Comparison of ENCODE assay signal across 1 cellular context in genomic region chr13:48491423-48492122, GRCh38.
TF ChIP-seq lines count a peak whose summit lies in the region.

No MANE protein-coding gene starts in this region.

TF ChIP-seq in GM12878, 131 proteins besides CTCF, POLR2A, EP300 and RAD21 (continued from another document):
- no peak for TF ChIP-seq MAX (IDR thresholded peaks at IDR 0.05; ENCODE audit: low read depth, low read length)
- no peak for TF ChIP-seq HDGF (IDR thresholded peaks at IDR 0.05)
- no peak for TF ChIP-seq EZH2 (IDR thresholded peaks at IDR 0.05; ENCODE audit: borderline replicate concordance, control insufficient read depth, low read depth, low read length)
- TF ChIP-seq E2F8 (IDR thresholded peaks at IDR 0.05; ENCODE audit: low read depth, partially characterized antibody), result no peak
- TF ChIP-seq NR2F1 (conservative IDR thresholded peaks at IDR 0.05), result no peak
- TF ChIP-seq RFX5 (IDR thresholded peaks at IDR 0.05; ENCODE audit: low read depth, low read length), result no peak
- TF ChIP-seq E2F4 (IDR thresholded peaks at IDR 0.05; ENCODE audit: low read depth, low read length), result no peak
- TF ChIP-seq ZNF622 (IDR thresholded peaks at IDR 0.05), result no peak
- TF ChIP-seq RELB (IDR thresholded peaks at IDR 0.05; ENCODE audit: low read depth), result no peak
- TF ChIP-seq ETV6 (conservative IDR thresholded peaks at IDR 0.05 in 1 of 2, IDR thresholded peaks at IDR 0.05 in 1 of 2; ENCODE audit: borderline replicate concordance in 1 of 2, low read depth in 1 of 2), result no peak
- TF ChIP-seq POLR2AphosphoS5 (IDR thresholded peaks at IDR 0.05; ENCODE audit: low read length), result no peak
